Comparison of ENCODE assay signal across 24 cellular contexts in the genomic region with DNA sequence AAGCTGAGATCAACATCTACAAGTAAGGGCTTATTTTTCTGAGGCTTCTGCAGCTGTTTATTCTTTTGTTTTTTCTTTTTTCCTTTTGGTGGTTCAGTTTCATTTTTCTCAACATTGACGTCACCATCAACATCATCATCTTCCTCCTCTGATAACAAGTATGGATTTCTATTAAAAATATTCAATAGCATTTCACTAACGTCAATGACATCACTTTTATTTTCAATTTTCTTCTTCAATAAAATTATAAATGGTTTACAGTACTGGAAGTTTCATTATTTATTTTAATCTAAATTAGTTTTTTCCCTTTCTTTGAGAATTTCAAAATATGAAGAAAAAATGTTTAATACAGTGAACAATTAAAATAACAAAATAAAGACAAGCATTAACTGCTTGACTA.
"Had no signal": no experiment of that assay in that cellular context is flagged by ENCODE, and none has a peak within 500 bp of the region (broad histone marks: within the 10 kb centered on the region; RNA-seq: fewer than 3 reads in every experiment).

No MANE protein-coding gene starts in this region.

- H3K27ac Mint-ChIP-seq: activated naive CD4-positive, alpha-beta T cell treated with anti-CD3 and anti-CD28 coated beads for 36 hours; activated naive CD8-positive, alpha-beta T cell treated with anti-CD3 and anti-CD28 coated beads for 36 hours; WTC11 had no signal

- H3K4me3 Mint-ChIP-seq: activated CD4-positive, alpha-beta memory T cell treated with anti-CD3 and anti-CD28 coated beads for 36 hours; activated naive CD4-positive, alpha-beta T cell treated with anti-CD3 and anti-CD28 coated beads for 36 hours; activated naive CD8-positive, alpha-beta T cell treated with anti-CD3 and anti-CD28 coated beads for 36 hours; activated T-cell treated with anti-CD3 and anti-CD28 coated beads, Interleukin-2, amount 50 U/mL, for 4 hours; WTC11 had no signal

- H3K9me3 Mint-ChIP-seq: activated CD4-positive, alpha-beta memory T cell treated with anti-CD3 and anti-CD28 coated beads for 36 hours; activated naive CD4-positive, alpha-beta T cell treated with anti-CD3 and anti-CD28 coated beads for 36 hours; activated naive CD8-positive, alpha-beta T cell treated with anti-CD3 and anti-CD28 coated beads for 36 hours; activated T-cell treated with anti-CD3 and anti-CD28 coated beads, Interleukin-2, amount 50 U/mL, for 4 hours; WTC11 had no signal

- H3K9me3 ChIP-seq: SJSA1 had no signal

- H3K4me1 ChIP-seq: SJSA1 had no signal

- H3K27me3 ChIP-seq: brain microvascular endothelial cell, SJSA1 had no signal

- H3K4me1 Mint-ChIP-seq: WTC11 had no signal

- DNase-seq: activated CD4-positive, alpha-beta memory T cell treated with anti-CD3 and anti-CD28 coated beads for 36 hours; activated CD4-positive, alpha-beta T cell treated with anti-CD3 and anti-CD28 coated beads for 48 hours; activated CD4-positive, CD25-positive, alpha-beta regulatory T cell treated with anti-CD3 and anti-CD28 coated beads, Interleukin-2, amount 50 U/mL, for 72 hours; activated CD8-positive, alpha-beta memory T cell treated with anti-CD3 and anti-CD28 coated beads for 24 hours; activated gamma-delta T cell; activated naive CD4-positive, alpha-beta T cell treated with anti-CD3 and anti-CD28 coated beads for 36 hours; activated naive CD8-positive, alpha-beta T cell treated with anti-CD3 and anti-CD28 coated beads for 36 hours; activated T-cell treated with anti-CD3 and anti-CD28 coated beads, Interleukin-2, amount 50 U/mL, for 4 hours; brain microvascular endothelial cell; cerebellar nuclear complex; Kasumi-1; NCI-H1105 treated with DMSO at 0.1 percent for 48 hours; NCI-H1436 treated with DMSO at 0.1 percent for 48 hours; NCI-H187 treated with DMSO at 0.1 percent for 48 hours; NCI-H2081 treated with DMSO at 0.1 percent for 48 hours; NCI-H446; NCI-H524; PC-3; SHP77; SW 1271 had no signal

- ATAC-seq: activated T-cell treated with anti-CD3 and anti-CD28 coated beads, Interleukin-2, amount 50 U/mL, for 4 hours; PC-3; SK-N-SH treated with all-trans-retinoic acid at 6 μM for 48 hours; WTC11 had no signal

- FAIRE-seq: RCC 7860 had no signal

- H3K27me3 Mint-ChIP-seq: activated CD4-positive, alpha-beta memory T cell treated with anti-CD3 and anti-CD28 coated beads for 36 hours; activated naive CD8-positive, alpha-beta T cell treated with anti-CD3 and anti-CD28 coated beads for 36 hours had no signal

- H3K4me3 ChIP-seq: SJSA1 had no signal

- H3K27ac ChIP-seq: brain microvascular endothelial cell, SJSA1 had no signal
